Comparison of ENCODE assay signal across 8 cellular contexts in genomic region chr20:25223179-25223661, GRCh38.
A peak's percentile ranks its signal among the peaks of the same experiment; 100 is the strongest.
DNase-seq lines count a peak whose midpoint lies in the region; ATAC-seq lines count a peak whose summit lies in the region.

No MANE protein-coding gene starts in this region.

- DNase-seq in HUDEP-2 (lab: John Stamatoyannopoulos, UW; ENCODE audit: unreplicated experiment in 76 of 76) (peak in 66 of 76 experiments; percentile 11 to 87 (median 44)), iPS-NIHi7 (ENCODE audit: extremely low spot score) (peak; percentile 83), NCI-H526 treated with DMSO at 0.1 percent for 48 hours (lab: John Stamatoyannopoulos, UW) (no peak), NCI-H1930 (lab: John Stamatoyannopoulos, UW) (no peak)
- peak; percentile 75 to 79 for DNase-seq in activated T-cell treated with anti-CD3 and anti-CD28 coated beads, Interleukin-2, amount 50 U/mL, for 48 hours

- H4K20me1 ChIP-seq in BLaER1 treated with 17β-estradiol and CSF1 and Interleukin-3, amounts not matched to agents 10 nM and 100 nM: peaks cover 0 to 42% (median 13%) of the 10 kb centered on the region in 11 experiments; a peak in 10 of 22 replicates

- no peak overlapping the region for H3K4me3 ChIP-seq in BLaER1 treated with 17β-estradiol and CSF1 and Interleukin-3, amounts not matched to agents 10 nM and 100 nM

- H3K9me3 ChIP-seq in BLaER1 treated with 17β-estradiol and CSF1 and Interleukin-3, amounts not matched to agents 10 nM and 100 nM (replicated peaks in 1 of 11): no peaks in the 10 kb centered on the region

- peaks cover 5 to 48% (median 14%) of the 10 kb centered on the region in 11 experiments for H3K36me3 ChIP-seq in BLaER1 treated with 17β-estradiol and CSF1 and Interleukin-3, amounts not matched to agents 10 nM and 100 nM

- H3K9ac ChIP-seq in BLaER1 treated with 17β-estradiol and CSF1 and Interleukin-3, amounts not matched to agents 10 nM and 100 nM: peak overlapping the region in 8 of 11 experiments; percentile 7 to 47 (median 26); a peak in 8 of 22 replicates

- H3K4me2 ChIP-seq in BLaER1 treated with 17β-estradiol and CSF1 and Interleukin-3, amounts not matched to agents 10 nM and 100 nM: peak overlapping the region; percentile 37 to 87 (median 68)

- H3K27ac ChIP-seq in BLaER1 treated with 17β-estradiol and CSF1 and Interleukin-3, amounts not matched to agents 10 nM and 100 nM: peak overlapping the region in 9 of 11 experiments; percentile 10 to 56 (median 37); a peak in 15 of 22 replicates

- H3K4me1 ChIP-seq in BLaER1 treated with 17β-estradiol and CSF1 and Interleukin-3, amounts not matched to agents 10 nM and 100 nM: peaks cover 64 to 98% (median 88%) of the 10 kb centered on the region in 10 experiments

- ATAC-seq in HG02852 (IDR thresholded peaks at IDR 0.05; ENCODE audit: unreplicated experiment): no peak
- no peak for ATAC-seq in HG03097 (IDR thresholded peaks at IDR 0.05; ENCODE audit: low FRiP score, unreplicated experiment)

- no peaks in the 10 kb centered on the region for H3K27me3 ChIP-seq in BLaER1 treated with 17β-estradiol and CSF1 and Interleukin-3, amounts not matched to agents 10 nM and 100 nM

Comparison
In these comparisons a context has a peak if more than half of its experiments do, and no peak if none do; other contexts are left out.
1. DNase-seq: peak in HUDEP-2 (66 of 76), activated T-cell treated with anti-CD3 and anti-CD28 coated beads, Interleukin-2, amount 50 U/mL, for 48 hours (2 of 2) and iPS-NIHi7 (single experiment); none in NCI-H526 treated with DMSO at 0.1 percent for 48 hours (single experiment) and NCI-H1930 (0 of 2).